Comparison of ENCODE assay signal across 8 cellular contexts in genomic region chr13:99495478-99496321, GRCh38. TPM values are rescaled to one million over a fixed set of nuclear protein-coding genes. Genes with fewer than 3 reads are reported as not detected.
DNase-seq lines count a peak whose midpoint lies in the region; ATAC-seq, FAIRE-seq and TF ChIP-seq lines count a peak whose summit lies in the region.

No MANE protein-coding gene starts in this region.

- H3K27me3 ChIP-seq in SJCRH30 = no peaks in the 10 kb centered on the region
- no peaks in the 10 kb centered on the region for H3K27me3 ChIP-seq in thoracic aorta (replicated peaks; ENCODE audit: insufficient read depth)

- CTCF ChIA-PET in activated CD8-positive, alpha-beta memory T cell treated with anti-CD3 and anti-CD28 coated beads, Interleukin-2, amount 10 ng/mL, durations not matched to agents 7 days and 5 days (lab: Charles Lee) = interaction anchor here (0.8 to 1.7 kb wide), 5 partner anchors 9 to 56 kb away, joined by 3 to 5 read pairs (median 4); no protein-coding TSS in a partner anchor

- peaks cover 16% of the 10 kb centered on the region for H3K9me3 Mint-ChIP-seq in activated CD8-positive, alpha-beta memory T cell treated with anti-CD3 and anti-CD28 coated beads, Interleukin-2, amount 10 ng/mL, durations not matched to agents 7 days and 5 days (ENCODE audit: low read depth)

- FAIRE-seq in GM12892 (lab: Jason Lieb, UNC) = no peak

- H3K9me3 ChIP-seq in SJCRH30 (replicated peaks) (no peaks in the 10 kb centered on the region), thoracic aorta (no peaks in the 10 kb centered on the region)

- H3K4me3 ChIP-seq in SJCRH30 = peak overlapping the region; percentile 56
- H3K4me3 ChIP-seq in thoracic aorta = peak overlapping the region; percentile 74

- H3K4me3 Mint-ChIP-seq in activated CD8-positive, alpha-beta memory T cell treated with anti-CD3 and anti-CD28 coated beads, Interleukin-2, amount 10 ng/mL, durations not matched to agents 7 days and 5 days = peak overlapping the region; percentile 94

- H3K4me1 Mint-ChIP-seq in activated CD8-positive, alpha-beta memory T cell treated with anti-CD3 and anti-CD28 coated beads, Interleukin-2, amount 10 ng/mL, durations not matched to agents 7 days and 5 days = peaks cover 60% of the 10 kb centered on the region

- H3K36me3 Mint-ChIP-seq in activated CD8-positive, alpha-beta memory T cell treated with anti-CD3 and anti-CD28 coated beads, Interleukin-2, amount 10 ng/mL, durations not matched to agents 7 days and 5 days = peaks cover 30% of the 10 kb centered on the region

- H3K27ac ChIP-seq in SJCRH30 (peak overlapping the region; percentile 63), thoracic aorta (peak overlapping the region; percentile 68 to 92)

- peak; percentile 28 for ATAC-seq in activated CD8-positive, alpha-beta memory T cell treated with anti-CD3 and anti-CD28 coated beads, Interleukin-2, amount 10 ng/mL, durations not matched to agents 7 days and 5 days
- ATAC-seq in left lobe of liver (peak; percentile 15), thoracic aorta (ENCODE audit: insufficient number of reproducible peaks, low FRiP score, low read depth) (no peak), GM21515 (IDR thresholded peaks at IDR 0.05; ENCODE audit: unreplicated experiment) (no peak), GM19351 (IDR thresholded peaks at IDR 0.05; ENCODE audit: unreplicated experiment) (no peak)

- no peak for TF ChIP-seq POLR2A in GM12892 (IDR thresholded peaks at IDR 0.05; ENCODE audit: low read depth, low read length)

- 0 out of 2 replicates have a peak, but pooled peaks cover 3% of the 10 kb centered on the region for H3K4me1 ChIP-seq in SJCRH30
- peaks cover 14 to 36% of the 10 kb centered on the region in 2 donors for H3K4me1 ChIP-seq in thoracic aorta (ENCODE audit: control insufficient read depth in 1 of 2, low read depth in 2 of 2)

- H3K36me3 ChIP-seq in SJCRH30 (no peaks in the 10 kb centered on the region), thoracic aorta (no peaks in the 10 kb centered on the region)

- no peak for DNase-seq in activated CD8-positive, alpha-beta memory T cell treated with anti-CD3 and anti-CD28 coated beads, Interleukin-2, amount 10 ng/mL, durations not matched to agents 7 days and 5 days
- DNase-seq in activated CD8-positive, alpha-beta memory T cell treated with anti-CD3 and anti-CD28 coated beads, Interleukin-2, amount 50 U/mL, for 48 hours = no peak
- peak in 1 of 2 experiments; percentile 32 for DNase-seq in SJCRH30
- DNase-seq in left lobe of liver (ENCODE audit: low spot score) = no peak
- no peak for DNase-seq in thoracic aorta (ENCODE audit: low spot score)
- DNase-seq in GM12892 (ENCODE audit: insufficient read length) = no peak

- H3K27me3 Mint-ChIP-seq in activated CD8-positive, alpha-beta memory T cell treated with anti-CD3 and anti-CD28 coated beads, Interleukin-2, amount 10 ng/mL, durations not matched to agents 7 days and 5 days = no peaks in the 10 kb centered on the region

- TF ChIP-seq CTCF in thoracic aorta (IDR thresholded peaks at IDR 0.05) = no peak

- peak overlapping the region; percentile 100 for H3K27ac Mint-ChIP-seq in activated CD8-positive, alpha-beta memory T cell treated with anti-CD3 and anti-CD28 coated beads, Interleukin-2, amount 10 ng/mL, durations not matched to agents 7 days and 5 days

RNA-seq across cellular contexts. Expression of gene TM9SF2, which starts 5.6 kb away (rescaled TPM):
- 10 to 100 TPM; 67.9 to 79.4 TPM for total RNA-seq in activated CD8-positive, alpha-beta memory T cell treated with anti-CD3 and anti-CD28 coated beads, Interleukin-2, amount 10 ng/mL, durations not matched to agents 7 days and 5 days
- total RNA-seq in SJCRH30 (2014; rRNA removed; shearing (Covaris generic)) = 99.4 and 104 TPM in 2 replicates
- total RNA-seq in left lobe of liver (90.8 TPM), thoracic aorta (100 to 1,000 TPM in 1 of 2 donors, 10 to 100 TPM in 1; 92.9 to 107 TPM)
- 39.2 TPM for polyA plus RNA-seq in GM12892 (2012; ENCODE audit: missing spikeins)

Comparison
In these comparisons a context has a peak if more than half of its experiments do, and no peak if none do; other contexts are left out.
1. ATAC-seq: peak in activated CD8-positive, alpha-beta memory T cell treated with anti-CD3 and anti-CD28 coated beads, Interleukin-2, amount 10 ng/mL, durations not matched to agents 7 days and 5 days (single experiment) and left lobe of liver (single experiment); none in thoracic aorta (single experiment), GM21515 (single experiment) and GM19351 (single experiment).